9 cellular contexts compared by ENCODE assay signal in genomic region chr3:172203522-172204258, GRCh38.
DNase-seq lines count a peak whose midpoint lies in the region; ATAC-seq and TF ChIP-seq lines count a peak whose summit lies in the region.
"Had no signal": no experiment of that assay in that cellular context is flagged by ENCODE, and none has a peak within 500 bp of the region (broad histone marks: within the 10 kb centered on the region; RNA-seq: fewer than 3 reads in every experiment).

No MANE protein-coding gene starts in this region.

- H4K20me1 ChIP-seq in hepatocyte (ENCODE audit: insufficient read depth, poor library complexity, severe bottlenecking) = no peaks in the 10 kb centered on the region

- no peaks in the 10 kb centered on the region for H3K9me2 ChIP-seq in hepatocyte (replicated peaks; ENCODE audit: insufficient read depth)

- H3K36me3 ChIP-seq in HUES48 (ENCODE audit: control insufficient read depth, insufficient read depth, low read length) (peaks cover 5% of the 10 kb centered on the region; the same call in 1 of the 2 replicates), adipocyte (ENCODE audit: control insufficient read depth, insufficient read depth, low read length, severe bottlenecking) (peaks cover 11% of the 10 kb centered on the region), hepatocyte (replicated peaks; ENCODE audit: insufficient read depth, low read depth) (no peaks in the 10 kb centered on the region), rectal smooth muscle tissue (ENCODE audit: control insufficient read depth, insufficient read depth, low read length) (no peaks in the 10 kb centered on the region)

- H3K4me2 ChIP-seq in hepatocyte = peak overlapping the region; percentile 67

- H3K9ac ChIP-seq in HUES48 (ENCODE audit: low read depth, low read length) (no peak overlapping the region), adipocyte (ENCODE audit: low read length) (peak overlapping the region; percentile 57), rectal smooth muscle tissue (ENCODE audit: low read length) (no peak overlapping the region)

- DNase-seq in adipocyte (ENCODE audit: low read depth) (no peak), hepatocyte (ENCODE audit: low spot score) (peak; percentile 55), erythroblast (lab: John Stamatoyannopoulos, UW) (no peak), amniotic stem cell (lab: John Stamatoyannopoulos, UW) (no peak)
- DNase-seq: naive B cell had no signal

- no peak for ATAC-seq in GM19328 (IDR thresholded peaks at IDR 0.05; ENCODE audit: unreplicated experiment)
- no peak for ATAC-seq in GM21619 (IDR thresholded peaks at IDR 0.05; ENCODE audit: unreplicated experiment)

- WGBS in hepatocyte (ENCODE audit: low lambda C conversion rate, missing lambda C conversion rate) = 51% methylated on average over 9 of the region's 9 CpGs

- H3K79me2 ChIP-seq in hepatocyte = peaks cover 86% of the 10 kb centered on the region

- H3K4me1 ChIP-seq in HUES48 (ENCODE audit: control insufficient read depth, insufficient read depth, low read length) = peaks cover 34% of the 10 kb centered on the region
- peaks cover 52% of the 10 kb centered on the region for H3K4me1 ChIP-seq in adipocyte (ENCODE audit: control insufficient read depth, insufficient read depth, low read length)
- peaks cover 48% of the 10 kb centered on the region for H3K4me1 ChIP-seq in hepatocyte (ENCODE audit: insufficient read depth)
- peaks cover 24% of the 10 kb centered on the region for H3K4me1 ChIP-seq in rectal smooth muscle tissue (ENCODE audit: control insufficient read depth, insufficient read depth, low read length)

- H3K9me3 ChIP-seq in HUES48 (ENCODE audit: control insufficient read depth, insufficient read depth, low read length) = 0 out of 2 replicates have a peak, but pooled peaks cover 6% of the 10 kb centered on the region
- H3K9me3 ChIP-seq in adipocyte (ENCODE audit: control insufficient read depth, low read length) = no peaks in the 10 kb centered on the region
- H3K9me3 ChIP-seq in hepatocyte (ENCODE audit: low read depth) = no peaks in the 10 kb centered on the region

- no peaks in the 10 kb centered on the region for H3K27me3 ChIP-seq in HUES48 (ENCODE audit: control insufficient read depth, insufficient read depth, low read length)
- no peaks in the 10 kb centered on the region for H3K27me3 ChIP-seq in adipocyte (replicated peaks; ENCODE audit: control insufficient read depth, insufficient read depth, low read length)
- H3K27me3 ChIP-seq in hepatocyte = no peaks in the 10 kb centered on the region
- no peaks in the 10 kb centered on the region for H3K27me3 ChIP-seq in rectal smooth muscle tissue (ENCODE audit: control insufficient read depth, insufficient read depth, low read length)

- H3K27ac ChIP-seq in HUES48 (ENCODE audit: low read depth, low read length) = peak overlapping the region; percentile 40
- H3K27ac ChIP-seq in hepatocyte = peak overlapping the region; percentile 85
- H3K27ac ChIP-seq in rectal smooth muscle tissue (ENCODE audit: low read depth, low read length) = peak overlapping the region; percentile 87

- H3K4me3 ChIP-seq in HUES48 (ENCODE audit: low read depth, low read length) (no peak overlapping the region; the same call in 1 of the 2 replicates), adipocyte (ENCODE audit: low read length) (peak overlapping the region; percentile 39), hepatocyte (no peak overlapping the region), rectal smooth muscle tissue (ENCODE audit: low read length) (no peak overlapping the region)

- H2AFZ ChIP-seq in hepatocyte = no peak overlapping the region

- TF ChIP-seq POLR2A in erythroblast (IDR thresholded peaks at IDR 0.05; ENCODE audit: low read length) = no peak

- no peak for TF ChIP-seq CTCF in hepatocyte (IDR thresholded peaks at IDR 0.05; ENCODE audit: poor library complexity)
